Comparison of ENCODE assay signal across 27 cellular contexts in genomic region chr13:100637380-100637779, GRCh38.
"Had no signal": no experiment of that assay in that cellular context is flagged by ENCODE, and none has a peak within 500 bp of the region (broad histone marks: within the 10 kb centered on the region; RNA-seq: fewer than 3 reads in every experiment).

No MANE protein-coding gene starts in this region.

- H3K27me3 ChIP-seq: brain microvascular endothelial cell, esophagus muscularis mucosa, foreskin keratinocyte, gastrocnemius medialis had no signal

- DNase-seq: activated CD4-positive, alpha-beta memory T cell treated with anti-CD3 and anti-CD28 coated beads for 36 hours; activated CD4-positive, alpha-beta T cell treated with anti-CD3 and anti-CD28 coated beads for 36 hours; activated CD4-positive, alpha-beta T cell treated with anti-CD3 and anti-CD28 coated beads, Interleukin-2, amount 10 ng/mL, durations not matched to agents 24 days and 14 days; activated CD4-positive, CD25-positive, alpha-beta regulatory T cell; activated CD4-positive, CD25-positive, alpha-beta regulatory T cell treated with anti-CD3 and anti-CD28 coated beads, Interleukin-2, amount 50 U/mL, for 72 hours; activated CD8-positive, alpha-beta memory T cell treated with anti-CD3 and anti-CD28 coated beads, Interleukin-2, amount 10 ng/mL, durations not matched to agents 7 days and 5 days; activated CD8-positive, alpha-beta memory T cell treated with anti-CD3 and anti-CD28 coated beads, Interleukin-2, amount 50 U/mL, for 4 hours; activated CD8-positive, alpha-beta T cell treated with anti-CD3 and anti-CD28 coated beads, Interleukin-2, amount 10 ng/mL, durations not matched to agents 7 days and 5 days; activated effector memory CD4-positive, alpha-beta T cell treated with anti-CD3 and anti-CD28 coated beads, Interleukin-2, amount 50 U/mL, for 16 hours; activated naive CD4-positive, alpha-beta T cell treated with anti-CD3 and anti-CD28 coated beads, Interleukin-2, amount 10 ng/mL, durations not matched to agents 7 days and 5 days; activated naive CD8-positive, alpha-beta T cell treated with anti-CD3 and anti-CD28 coated beads, Interleukin-2, amount 10 ng/mL, durations not matched to agents 7 days and 5 days; activated T-cell treated with anti-CD3 and anti-CD28 coated beads, Interleukin-2, amount 50 U/mL, for 1 hour; activated T-cell treated with anti-CD3 and anti-CD28 coated beads, Interleukin-2, amount 50 U/mL, for 48 hours; anterior cingulate cortex; brain microvascular endothelial cell; central memory CD4-positive, alpha-beta T cell; cerebellar nuclear complex; effector CD4-positive, alpha-beta T cell; effector memory CD8-positive, alpha-beta T cell; erythroblast; foreskin keratinocyte; gastrocnemius medialis; glutamatergic neuron; T-helper 2 cell had no signal

- ATAC-seq: activated CD4-positive, alpha-beta T cell treated with anti-CD3 and anti-CD28 coated beads for 36 hours; activated CD8-positive, alpha-beta memory T cell treated with anti-CD3 and anti-CD28 coated beads, Interleukin-2, amount 10 ng/mL, durations not matched to agents 7 days and 5 days; activated CD8-positive, alpha-beta T cell treated with anti-CD3 and anti-CD28 coated beads, Interleukin-2, amount 10 ng/mL, durations not matched to agents 7 days and 5 days; activated naive CD4-positive, alpha-beta T cell treated with anti-CD3 and anti-CD28 coated beads, Interleukin-2, amount 50 U/mL, for 72 hours; effector memory CD8-positive, alpha-beta T cell; foreskin keratinocyte; gastrocnemius medialis had no signal

- H3K4me3 ChIP-seq: coronary artery, esophagus muscularis mucosa, gastrocnemius medialis had no signal

- H3K27ac ChIP-seq: brain microvascular endothelial cell, coronary artery, esophagus muscularis mucosa, foreskin keratinocyte, gastrocnemius medialis had no signal

- H3K36me3 ChIP-seq: brain microvascular endothelial cell had no signal

- H3K9me3 ChIP-seq: esophagus muscularis mucosa, gastrocnemius medialis had no signal
